1 cellular context compared by ENCODE assay signal in the genomic region with DNA sequence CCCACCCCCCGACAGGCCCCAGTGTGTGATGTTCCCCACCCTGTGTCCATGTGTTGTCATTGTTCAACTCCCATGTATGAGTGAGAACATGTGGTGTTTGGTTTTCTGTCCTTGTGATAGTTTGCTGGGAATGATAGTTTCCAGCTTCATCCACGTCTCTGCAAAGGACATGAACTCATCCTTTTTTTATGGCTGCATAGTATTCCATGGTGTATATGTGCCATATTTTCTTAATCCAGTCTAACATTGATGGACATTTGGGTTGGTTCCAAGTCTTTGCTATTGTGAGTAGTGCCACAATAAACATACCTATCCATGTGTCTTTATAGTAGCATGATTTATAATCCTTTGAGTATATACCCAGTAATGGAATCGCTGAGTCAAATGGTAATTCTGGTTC. TPM values are rescaled to one million over a fixed set of nuclear protein-coding genes. Genes with fewer than 3 reads are reported as not detected.
"Had no signal": no experiment of that assay in that cellular context is flagged by ENCODE, and none has a peak within 500 bp of the region (broad histone marks: within the 10 kb centered on the region; RNA-seq: fewer than 3 reads in every experiment).

No MANE protein-coding gene starts in this region.

RNA-seq across cellular contexts. Expression of a gene that starts 26.4 kb away (rescaled TPM):
- total RNA-seq: bronchial epithelial cell had no signal
